1 cellular context compared by ENCODE assay signal in genomic region chr16:4081577-4082021, GRCh38.
TF ChIP-seq lines count a peak whose summit lies in the region.

No MANE protein-coding gene starts in this region.

TF ChIP-seq in WTC11, 78 proteins besides CTCF, POLR2A, EP300 and RAD21 (continued from another document):
- no peak for TF ChIP-seq PRDM15 (CRISPR knock-in tag; IDR thresholded peaks at IDR 0.05)
- TF ChIP-seq NR2C2 (CRISPR knock-in tag; IDR thresholded peaks at IDR 0.05) = no peak
